In genomic region chr12:52057958-52058576, GRCh38 we compare ENCODE assay signal across 15 cellular contexts. TPM values are rescaled to one million over a fixed set of nuclear protein-coding genes. Genes with fewer than 3 reads are reported as not detected.
"Had no signal": no experiment of that assay in that cellular context is flagged by ENCODE, and none has a peak within 500 bp of the region (broad histone marks: within the 10 kb centered on the region; RNA-seq: fewer than 3 reads in every experiment).

No MANE protein-coding gene starts in this region.

- H3K4me1 Mint-ChIP-seq: memory B cell had no signal

- H3K27me3 Mint-ChIP-seq: activated naive CD4-positive, alpha-beta T cell treated with anti-CD3 and anti-CD28 coated beads, Interleukin-2, amount 50 U/mL, for 24 hours; activated T-cell treated with anti-CD3 and anti-CD28 coated beads, Interleukin-2, amount 50 U/mL, for 24 hours; memory B cell had no signal

- H3K27me3 ChIP-seq: heart left ventricle, right atrium auricular region, upper lobe of left lung had no signal

- DNase-seq: activated CD4-positive, alpha-beta T cell treated with anti-CD3 and anti-CD28 coated beads, Interleukin-2, amount 50 U/mL, for 4 hours; activated effector memory CD4-positive, alpha-beta T cell treated with anti-CD3 and anti-CD28 coated beads, Interleukin-2, amount 50 U/mL, for 16 hours; activated T-cell treated with anti-CD3 and anti-CD28 coated beads, Interleukin-2, amount 50 U/mL, for 24 hours; kidney glomerular epithelial cell; stimulated activated naive CD8-positive, alpha-beta T cell treated with anti-CD3 and anti-CD28 coated beads, Interleukin-15, Interleukin-2, amounts not matched to agents 100 U/mL and 50 U/mL, for 24 hours had no signal

- H3K4me3 Mint-ChIP-seq: activated T-cell treated with anti-CD3 and anti-CD28 coated beads, Interleukin-2, amount 50 U/mL, for 24 hours; memory B cell; neural crest cell; T-helper 2 cell treated with Interferon-gamma antibody and Interleukin-4, amounts not matched to agents 5 μg/mL and 100 μg/mL, for 36 hours had no signal

- H3K27ac ChIP-seq: upper lobe of left lung had no signal

- H3K36me3 Mint-ChIP-seq: activated naive CD4-positive, alpha-beta T cell treated with anti-CD3 and anti-CD28 coated beads, Interleukin-2, amount 50 U/mL, for 24 hours had no signal

- ATAC-seq: stimulated activated naive CD8-positive, alpha-beta T cell treated with anti-CD3 and anti-CD28 coated beads, Interleukin-15, Interleukin-2, amounts not matched to agents 100 U/mL and 50 U/mL, for 24 hours had no signal

- H3K9me3 ChIP-seq: heart left ventricle, right atrium auricular region, upper lobe of left lung had no signal

- H3K9me3 Mint-ChIP-seq: activated naive CD4-positive, alpha-beta T cell treated with anti-CD3 and anti-CD28 coated beads, Interleukin-2, amount 50 U/mL, for 24 hours; activated T-cell treated with anti-CD3 and anti-CD28 coated beads, Interleukin-2, amount 50 U/mL, for 24 hours; memory B cell; neural crest cell; T-helper 2 cell treated with Interferon-gamma antibody and Interleukin-4, amounts not matched to agents 5 μg/mL and 100 μg/mL, for 36 hours had no signal

- H3K27ac Mint-ChIP-seq: activated T-cell treated with anti-CD3 and anti-CD28 coated beads, Interleukin-2, amount 50 U/mL, for 24 hours; memory B cell; T-helper 2 cell treated with Interferon-gamma antibody and Interleukin-4, amounts not matched to agents 5 μg/mL and 100 μg/mL, for 36 hours had no signal

- H3K4me3 ChIP-seq: right atrium auricular region, skin epidermis, upper lobe of left lung had no signal

RNA-seq across cellular contexts. Expression of gene SMIM41, which starts 21.4 kb away (rescaled TPM):
- total RNA-seq: frontal cortex, neural crest cell, SK-MEL-5 had no signal
